In the genomic region with DNA sequence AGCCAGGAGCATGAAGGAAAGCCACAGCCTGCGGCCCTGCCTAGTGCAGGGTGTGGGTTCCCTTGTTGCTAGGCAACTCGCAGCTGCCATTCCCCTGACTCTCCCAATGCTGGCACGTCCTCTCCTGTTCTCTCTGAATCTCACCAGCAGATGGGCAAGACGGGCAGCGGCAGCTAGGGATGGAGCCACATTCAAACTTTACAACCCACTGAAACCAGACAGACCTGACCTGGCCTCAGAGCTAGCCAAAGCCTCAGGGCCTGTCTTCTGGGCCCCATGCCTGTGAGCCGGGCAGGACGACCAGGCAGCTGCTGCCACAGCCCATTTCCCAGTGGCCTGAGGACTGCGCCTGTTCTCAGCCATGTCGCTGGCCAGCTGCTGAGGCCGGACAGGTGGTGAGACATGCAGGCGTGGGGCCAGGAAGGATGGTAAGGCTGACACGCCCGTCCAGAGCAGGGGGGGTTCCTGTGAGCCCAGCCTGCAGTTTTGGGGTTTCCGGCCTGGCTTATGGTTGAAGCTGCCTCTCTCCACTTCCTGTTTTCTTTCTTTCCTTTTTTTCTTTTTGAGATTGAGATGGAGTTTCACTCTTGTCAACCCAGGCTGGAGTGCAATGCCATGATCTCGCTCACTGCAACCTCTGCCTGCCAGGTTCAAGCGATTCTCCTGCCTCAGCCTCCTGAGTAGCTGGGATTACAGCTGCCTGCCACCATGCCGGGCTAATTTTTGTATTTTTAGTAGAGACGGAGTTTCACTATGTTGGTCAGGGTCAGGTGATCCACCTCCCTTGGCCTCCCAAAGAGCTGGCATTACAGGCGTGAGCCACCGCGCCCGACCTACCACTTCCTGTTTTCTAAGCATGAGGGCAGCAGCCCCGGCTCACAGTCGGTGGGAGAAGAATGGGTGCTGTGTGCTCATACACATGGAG, we compare ENCODE assay signal across 8 cellular contexts. TPM values are rescaled to one million over a fixed set of nuclear protein-coding genes. Genes with fewer than 3 reads are reported as not detected.
DNase-seq lines count a peak whose midpoint lies in the region; ATAC-seq and TF ChIP-seq lines count a peak whose summit lies in the region.

No MANE protein-coding gene starts in this region.

- ATAC-seq in HG03439 (IDR thresholded peaks at IDR 0.05; ENCODE audit: unreplicated experiment) (peak; percentile 39), activated B cell treated with CpG ODN at 0.5 μM for 24 hours (ENCODE audit: low read depth) (peak; percentile 49)

- H3K4me3 Mint-ChIP-seq in activated B cell treated with CpG ODN at 0.5 μM for 24 hours, result peak overlapping the region; percentile 82
- H3K4me3 Mint-ChIP-seq in dendritic cell treated with granulocyte-macrophage colony-stimulating factor and Interleukin-4, amounts not matched to agents 40 ng/mL and 50 ng/mL, for 4 days, result peak overlapping the region; percentile 69

- H3K36me3 Mint-ChIP-seq in activated B cell treated with CpG ODN at 0.5 μM for 24 hours (ENCODE audit: low read depth), result peaks cover 58% of the 10 kb centered on the region
- H3K36me3 Mint-ChIP-seq in dendritic cell treated with granulocyte-macrophage colony-stimulating factor and Interleukin-4, amounts not matched to agents 40 ng/mL and 50 ng/mL, for 4 days (ENCODE audit: low read depth), result peaks cover 73% of the 10 kb centered on the region

- H3K9me3 ChIP-seq in skeletal muscle tissue (ENCODE audit: control insufficient read depth in 3 of 3, low read length in 3 of 3), result no peaks in the 10 kb centered on the region

- peaks cover 46 to 52% (median 49%) of the 10 kb centered on the region in 3 donors for H3K36me3 ChIP-seq in skeletal muscle tissue (ENCODE audit: control insufficient read depth in 3 of 3, insufficient read depth in 3 of 3, low read length in 3 of 3)
- 0 out of 2 replicates have a peak, but pooled peaks cover 2% of the 10 kb centered on the region for H3K36me3 ChIP-seq in H7 (replicated peaks; ENCODE audit: control insufficient read depth, insufficient read depth, low read length)

- DNase-seq in GM10248 (ENCODE audit: extremely low spot score), result peak; percentile 84
- DNase-seq in activated B cell treated with CpG ODN at 0.5 μM for 24 hours, result peak; percentile 61
- no peak for DNase-seq in dermis blood vessel endothelial cell
- no peak for DNase-seq in amniotic stem cell (lab: John Stamatoyannopoulos, UW)
- no peak for DNase-seq in H7

- CTCF ChIA-PET in GM10248 (lab: Yijun Ruan, JAX), result interaction anchor here (1.0 to 3.3 kb wide), 5 partner anchors 8 to 29 kb away, joined by 3 to 16 read pairs (median 4); no protein-coding TSS in a partner anchor
- CTCF ChIA-PET in activated B cell treated with CpG ODN at 0.5 μM for 24 hours (lab: Charles Lee), result interaction anchor here (1.0 to 2.0 kb wide), 5 partner anchors 11 to 27 kb away, joined by 3 to 7 read pairs (median 4); no protein-coding TSS in a partner anchor

- H3K27ac Mint-ChIP-seq in activated B cell treated with CpG ODN at 0.5 μM for 24 hours, result peak overlapping the region; percentile 99
- peak overlapping the region; percentile 88 for H3K27ac Mint-ChIP-seq in dendritic cell treated with granulocyte-macrophage colony-stimulating factor and Interleukin-4, amounts not matched to agents 40 ng/mL and 50 ng/mL, for 4 days

- H3K9me3 Mint-ChIP-seq in activated B cell treated with CpG ODN at 0.5 μM for 24 hours, result no peaks in the 10 kb centered on the region
- no peaks in the 10 kb centered on the region for H3K9me3 Mint-ChIP-seq in dendritic cell treated with granulocyte-macrophage colony-stimulating factor and Interleukin-4, amounts not matched to agents 40 ng/mL and 50 ng/mL, for 4 days

- H3K4me3 ChIP-seq in skeletal muscle tissue (ENCODE audit: low read length in 3 of 3) (peak overlapping the region in 1 of 3 donors; percentile 29), H7 (ENCODE audit: insufficient read depth, low read depth, low read length) (no peak overlapping the region)

- H3K4me1 ChIP-seq in skeletal muscle tissue (ENCODE audit: control insufficient read depth in 3 of 3, insufficient read depth in 3 of 3, low read length in 3 of 3), result peaks cover 43 to 56% (median 45%) of the 10 kb centered on the region in 3 donors

- H3K27me3 Mint-ChIP-seq in activated B cell treated with CpG ODN at 0.5 μM for 24 hours, result no peaks in the 10 kb centered on the region
- no peaks in the 10 kb centered on the region for H3K27me3 Mint-ChIP-seq in dendritic cell treated with granulocyte-macrophage colony-stimulating factor and Interleukin-4, amounts not matched to agents 40 ng/mL and 50 ng/mL, for 4 days

- no peaks in the 10 kb centered on the region for H3K27me3 ChIP-seq in skeletal muscle tissue (ENCODE audit: control insufficient read depth in 3 of 3, insufficient read depth in 3 of 3, low read length in 3 of 3)
- H3K27me3 ChIP-seq in H7 (ENCODE audit: control insufficient read depth, insufficient read depth, low read length), result no peaks in the 10 kb centered on the region; the same call in none of the 2 replicates

- intact Hi-C loops in activated B cell treated with CpG ODN at 0.5 μM for 24 hours (cut with micrococcal nuclease), result no loop called here
- intact Hi-C loops in dendritic cell treated with granulocyte-macrophage colony-stimulating factor and Interleukin-4, amounts not matched to agents 40 ng/mL and 50 ng/mL, for 4 days (cut with micrococcal nuclease), result no loop called here

- peak overlapping the region; percentile 52 for H3K27ac ChIP-seq in skeletal muscle tissue (ENCODE audit: low read depth, low read length)

- peak overlapping the region in 2 of 3 donors; percentile 46 to 50 for H3K9ac ChIP-seq in skeletal muscle tissue (ENCODE audit: low read depth in 1 of 3, low read length in 3 of 3)

- peaks cover 57% of the 10 kb centered on the region for H3K4me1 Mint-ChIP-seq in activated B cell treated with CpG ODN at 0.5 μM for 24 hours
- H3K4me1 Mint-ChIP-seq in dendritic cell treated with granulocyte-macrophage colony-stimulating factor and Interleukin-4, amounts not matched to agents 40 ng/mL and 50 ng/mL, for 4 days (ENCODE audit: low read depth), result peaks cover 60% of the 10 kb centered on the region

- TF ChIP-seq CTCF in GM10248 (IDR thresholded peaks at IDR 0.05; ENCODE audit: control extremely low read depth, extremely low read depth, low read depth, missing control alignments) (no peak), activated B cell treated with CpG ODN at 0.5 μM for 24 hours (IDR thresholded peaks at IDR 0.05) (no peak)

- POLR2A ChIA-PET in GM10248 (lab: Yijun Ruan, JAX) (interaction anchor here (1.1 kb wide), 2 partner anchors 9 to 17 kb away, joined by 4 to 15 read pairs; no protein-coding TSS in a partner anchor), activated B cell treated with CpG ODN at 0.5 μM for 24 hours (lab: Charles Lee) (interaction anchor here (0.6 to 5.7 kb wide), 15 partner anchors 9 to 1293 kb away, joined by 3 to 37 read pairs (median 4); partner anchors contain the start of genes CBY1, GTPBP1, RPL3 and TOMM22)

RNA-seq across cellular contexts. Expression of gene SUN2, which starts 4.1 kb away (rescaled TPM):
- total RNA-seq in activated B cell treated with CpG ODN at 0.5 μM for 24 hours, result 122 and 146 TPM in 2 replicates
- total RNA-seq in skeletal muscle tissue, result 40.2 TPM
- 186 and 260 TPM in 2 replicates for total RNA-seq in dermis blood vessel endothelial cell
- 31.8 and 33.4 TPM in 2 replicates for total RNA-seq in H7 (2014; rRNA removed; shearing (Covaris generic))

RNA-seq across cellular contexts. Expression of gene DNAL4, which starts 42.3 kb away (rescaled TPM):
- total RNA-seq in activated B cell treated with CpG ODN at 0.5 μM for 24 hours (7.7 and 8.4 TPM in 2 replicates), skeletal muscle tissue (12.0 TPM), dermis blood vessel endothelial cell (15.3 and 16.3 TPM in 2 replicates)
- 19.0 and 26.8 TPM in 2 replicates for total RNA-seq in H7 (2014; rRNA removed; shearing (Covaris generic))

RNA-seq across cellular contexts. Expression of gene GTPBP1, which starts 45.9 kb away (rescaled TPM):
- 90.6 and 103 TPM in 2 replicates for total RNA-seq in activated B cell treated with CpG ODN at 0.5 μM for 24 hours
- total RNA-seq in skeletal muscle tissue, result 19.3 TPM
- total RNA-seq in dermis blood vessel endothelial cell, result 35.1 and 46.7 TPM in 2 replicates
- total RNA-seq in H7 (2014; rRNA removed; shearing (Covaris generic)), result 71.4 and 92.1 TPM in 2 replicates

RNA-seq across cellular contexts. Expression of gene JOSD1, which starts 50.9 kb away (rescaled TPM):
- 39.3 and 45.2 TPM in 2 replicates for total RNA-seq in activated B cell treated with CpG ODN at 0.5 μM for 24 hours
- total RNA-seq in skeletal muscle tissue, result 25.1 TPM
- total RNA-seq in dermis blood vessel endothelial cell, result 98.4 and 117 TPM in 2 replicates
- total RNA-seq in H7 (2014; rRNA removed; shearing (Covaris generic)), result 33.8 and 34.2 TPM in 2 replicates

Comparison
In these comparisons a context has a peak if more than half of its experiments do, and no peak if none do; other contexts are left out.
1. DNase-seq: peak in GM10248 (single experiment) and activated B cell treated with CpG ODN at 0.5 μM for 24 hours (single experiment); none in dermis blood vessel endothelial cell (single experiment), amniotic stem cell (single experiment) and H7 (single experiment).